ENCODE assay signal across 8 cellular contexts in the genomic region with DNA sequence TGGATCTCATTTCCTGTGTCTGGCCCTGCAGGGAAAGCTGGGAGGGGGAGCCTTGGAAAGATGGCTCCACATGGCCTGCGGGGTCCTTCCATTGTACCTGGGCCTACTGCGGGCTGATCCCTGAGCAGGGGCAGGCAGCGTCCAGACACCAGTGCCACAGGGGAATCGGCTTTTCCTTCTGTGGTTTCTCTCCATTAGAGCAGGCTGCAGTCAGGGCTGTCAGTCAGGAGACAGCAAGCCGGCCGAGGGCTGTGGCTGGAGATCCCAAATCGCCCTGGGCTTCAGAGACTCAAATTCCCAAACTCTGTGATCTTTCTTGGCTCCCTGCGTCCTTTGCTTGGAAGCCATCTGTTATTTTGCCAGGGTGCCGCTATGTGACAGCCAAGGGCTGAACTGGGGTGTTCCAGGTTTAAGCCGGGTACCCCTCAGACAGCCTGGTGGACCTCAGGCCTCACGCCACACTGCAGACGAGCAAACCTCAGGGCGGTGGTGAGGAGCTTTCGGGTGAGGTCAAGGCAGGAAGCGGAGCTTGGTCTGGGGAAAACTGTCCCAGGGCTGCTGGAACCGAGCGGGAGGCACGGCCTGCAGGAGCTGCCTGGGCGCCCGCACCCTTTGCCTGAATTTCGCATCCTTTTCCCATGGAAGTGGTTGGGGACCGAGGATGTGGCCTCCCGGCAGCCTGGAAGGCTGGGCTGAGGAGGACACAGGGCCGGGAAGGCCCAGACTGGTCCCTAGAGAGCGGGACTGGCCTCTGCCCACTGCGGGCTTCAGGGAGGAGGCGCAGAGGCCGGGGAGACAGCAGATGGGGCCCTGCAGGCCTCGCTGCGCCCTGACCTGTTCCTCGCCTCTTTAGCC. TPM values are rescaled to one million over a fixed set of nuclear protein-coding genes. Genes with fewer than 3 reads are reported as not detected.
DNase-seq lines count a peak whose midpoint lies in the region; ATAC-seq, FAIRE-seq and TF ChIP-seq lines count a peak whose summit lies in the region.

No MANE protein-coding gene starts in this region.

- 90% methylated on average over 28 of the region's 31 CpGs for WGBS in HepG2 (ENCODE audit: low lambda C conversion rate)
- 72% methylated on average over 6 of the region's 31 CpGs for WGBS in right lobe of liver (ENCODE audit: insufficient coverage, low coverage, low lambda C conversion rate, missing lambda C conversion rate)

- CTCF ChIA-PET in HepG2 (lab: Yijun Ruan, JAX; ENCODE audit: low intra/inter-chr PET ratio, low total read pairs), result no interaction called here
- CTCF ChIA-PET in T-cell (lab: Charles Lee), result no interaction called here

- TF ChIP-seq POLR2A in HepG2 (IDR thresholded peaks at IDR 0.05; ENCODE audit: insufficient read depth in 1 of 2, low read depth in 2 of 2, low read length in 2 of 2) (no peak), right lobe of liver (IDR thresholded peaks at IDR 0.05) (no peak)

- peak overlapping the region; percentile 39 to 54 (median 47) for H3K4me3 Mint-ChIP-seq in T-cell
- H3K4me3 Mint-ChIP-seq in type B pancreatic cell, result peak overlapping the region; percentile 65

- H3K9me3 Mint-ChIP-seq in T-cell (no peaks in the 10 kb centered on the region), type B pancreatic cell (no peaks in the 10 kb centered on the region)

- ATAC-seq in HepG2 (no peak), right lobe of liver (no peak), T-cell (replicated peaks in 1 of 4) (no peak), HG02588 (IDR thresholded peaks at IDR 0.05; ENCODE audit: unreplicated experiment) (no peak), GM21515 (IDR thresholded peaks at IDR 0.05; ENCODE audit: unreplicated experiment) (no peak)

- H3K27me3 Mint-ChIP-seq in T-cell, result peaks cover 5 to 30% of the 10 kb centered on the region in 2 donors
- peaks cover 38% of the 10 kb centered on the region for H3K27me3 Mint-ChIP-seq in type B pancreatic cell

- H3K9ac ChIP-seq in HepG2 (ENCODE audit: insufficient read depth, low read depth, low read length), result no peak overlapping the region

- POLR2A ChIA-PET in HepG2 (lab: Yijun Ruan, JAX) (no interaction called here), T-cell (lab: Charles Lee) (no interaction called here)

- peak overlapping the region in 1 of 2 donors; percentile 19 for H3K27ac Mint-ChIP-seq in T-cell
- no peak overlapping the region for H3K27ac Mint-ChIP-seq in type B pancreatic cell

- H3K4me2 ChIP-seq in HepG2 (ENCODE audit: low read depth, low read length), result no peak overlapping the region

- no peaks in the 10 kb centered on the region for H3K79me2 ChIP-seq in HepG2 (ENCODE audit: insufficient read depth, low read length)

- H3K27me3 ChIP-seq in HepG2 (ENCODE audit: control insufficient read depth in 1 of 2, insufficient read depth in 2 of 2, low read length in 2 of 2), result peaks cover 4 to 20% of the 10 kb centered on the region in 2 experiments; a peak in 3 of 5 replicates
- no peaks in the 10 kb centered on the region for H3K27me3 ChIP-seq in right lobe of liver

- no peak overlapping the region for H3K4me3 ChIP-seq in HepG2 (replicated peaks in 1 of 3; ENCODE audit: insufficient read depth in 1 of 3, low read depth in 2 of 3, low read length in 3 of 3)
- no peak overlapping the region for H3K4me3 ChIP-seq in right lobe of liver
- peak overlapping the region; percentile 72 for H3K4me3 ChIP-seq in iPS-18c (ENCODE audit: insufficient read depth, low read depth, low read length)

- H3K4me1 Mint-ChIP-seq in T-cell (peaks cover 11 to 24% (median 17%) of the 10 kb centered on the region in 3 donors), type B pancreatic cell (ENCODE audit: unreplicated experiment) (peaks cover 14% of the 10 kb centered on the region)

- H3K36me3 Mint-ChIP-seq in T-cell (no peaks in the 10 kb centered on the region), type B pancreatic cell (no peaks in the 10 kb centered on the region)

- H2AFZ ChIP-seq in HepG2 (ENCODE audit: low read length), result no peak overlapping the region

- H3K36me3 ChIP-seq in HepG2 (replicated peaks in 1 of 2; ENCODE audit: control insufficient read depth in 1 of 2, insufficient read depth in 2 of 2, low read length in 2 of 2) (no peaks in the 10 kb centered on the region), right lobe of liver (no peaks in the 10 kb centered on the region)

- H3K9me3 ChIP-seq in HepG2 (ENCODE audit: low read length) (no peaks in the 10 kb centered on the region), right lobe of liver (no peaks in the 10 kb centered on the region), iPS-18c (ENCODE audit: control insufficient read depth, insufficient read depth, low read length) (no peaks in the 10 kb centered on the region)

- H3K4me1 ChIP-seq in HepG2 (ENCODE audit: insufficient read depth, low read length) (peaks cover 28% of the 10 kb centered on the region), right lobe of liver (peaks cover 0 to 10% (median 0%) of the 10 kb centered on the region in 4 donors)

- TF ChIP-seq CTCF in HepG2 (CRISPR knock-in tag; IDR thresholded peaks at IDR 0.05) (no peak), right lobe of liver (IDR thresholded peaks at IDR 0.05) (no peak), type B pancreatic cell (conservative IDR thresholded peaks at IDR 0.05) (no peak)

- no TSS peak for BruUV-seq in HepG2 (replicated peaks; lab: Mats Ljungman, UMichigan)

- no peak for TF ChIP-seq RAD21 in HepG2 (CRISPR knock-in tag; IDR thresholded peaks at IDR 0.05)

- in situ Hi-C loops in HepG2 (cut with HindIII; ENCODE audit: extremely low pct_ligation_motif_present, low pct_unique_long_range_greater_than_20kb), result no loop called here

- DNase-seq in HepG2 (ENCODE audit: low spot score), result no peak
- no peak for DNase-seq in right lobe of liver
- DNase-seq in T-cell, result no peak
- DNase-seq in type B pancreatic cell (ENCODE audit: extremely low spot score, unreplicated experiment), result no peak
- DNase-seq in SIG-M5 (lab: John Stamatoyannopoulos, UW), result no peak

- intact Hi-C loops in HepG2 (cut with micrococcal nuclease; ENCODE audit: unreplicated experiment), result no loop called here
- intact Hi-C loops in right lobe of liver (cut with DNase I), result no loop called here

- H3K27ac ChIP-seq in HepG2 (ENCODE audit: extremely low read length, insufficient read depth, low read length) (no peak overlapping the region), right lobe of liver (no peak overlapping the region)

- H4K20me1 ChIP-seq in HepG2 (ENCODE audit: insufficient read depth, low read length), result no peaks in the 10 kb centered on the region

- no peak for FAIRE-seq in HepG2 (lab: Jason Lieb, UNC)

- TF ChIP-seq EP300 in HepG2 (IDR thresholded peaks at IDR 0.05; ENCODE audit: low read depth in 2 of 2, low read length in 2 of 2) (no peak), HepG2 (CRISPR knock-in tag; IDR thresholded peaks at IDR 0.05; ENCODE audit: borderline replicate concordance) (no peak)

RNA-seq across cellular contexts. Expression of a gene that starts 1.5 kb away (rescaled TPM):
- total RNA-seq in HepG2 (2016; rRNA removed; fragmentation: Illumina TruSeq; extraction: Trizol) (not detected in 2 replicates), right lobe of liver (1 to 10 TPM in 2 of 6 experiments, under 1 TPM in 4; 0.33 to 3.7 (median 0.77) TPM), T-cell (1 to 10 TPM; 1.9 to 8.7 (median 5.1) TPM), type B pancreatic cell (ENCODE audit: low replicate concordance) (1.6 and 6.5 TPM in 2 replicates)
- total RNA-seq in HepG2 (2016; cell fraction: cytosol; rRNA removed; fragmentation: Illumina TruSeq; extraction: Trizol; ENCODE audit: low read depth), result not detected in 2 replicates
- total RNA-seq in HepG2 (2016; cell fraction: insoluble cytoplasmic fraction; rRNA removed; fragmentation: Illumina TruSeq; extraction: Trizol), result 0.15 TPM in 1 of 2 replicates, not detected in the other
- not detected in 2 replicates for total RNA-seq in HepG2 (2016; cell fraction: membrane; rRNA removed; fragmentation: Illumina TruSeq; extraction: Trizol)
- not detected in 2 replicates for total RNA-seq in HepG2 (2016; cell fraction: nucleus; rRNA removed; fragmentation: Illumina TruSeq; extraction: Trizol)
- 0.59 and 2.1 TPM in 2 replicates for polyA plus RNA-seq in HepG2 (2011; rRNA removed)
- polyA plus RNA-seq in HepG2 (2011; cell fraction: cytosol; rRNA removed), result 0.19 and 0.32 TPM in 2 replicates
- 4.5 and 6.2 TPM in 2 replicates for polyA plus RNA-seq in HepG2 (2011; cell fraction: nucleus; rRNA removed)
- polyA plus RNA-seq in HepG2 (2012), result 0.27 and 0.35 TPM in 2 replicates
- not detected in 2 replicates for polyA plus RNA-seq in HepG2 (2016; cell fraction: cytosol; fragmentation: Illumina TruSeq; extraction: Trizol; ENCODE audit: low read depth)
- not detected in 2 replicates for polyA plus RNA-seq in HepG2 (2016; cell fraction: insoluble cytoplasmic fraction; fragmentation: Illumina TruSeq; extraction: Trizol; ENCODE audit: low read depth)
- 0.06 TPM in 1 of 2 replicates, not detected in the other for polyA plus RNA-seq in HepG2 (2016; cell fraction: membrane; fragmentation: Illumina TruSeq; extraction: Trizol; ENCODE audit: low read depth)
- 0.52 and 1.2 TPM in 2 replicates for polyA plus RNA-seq in HepG2 (2016; cell fraction: nucleus; fragmentation: Illumina TruSeq; extraction: Trizol; ENCODE audit: insufficient read depth, low read depth)
- 0.58 and 25.2 TPM in 2 replicates for polyA minus RNA-seq in HepG2 (2011; rRNA and poly(A)+ RNA removed; ENCODE audit: low replicate concordance)
- polyA minus RNA-seq in HepG2 (2011; cell fraction: cytosol; rRNA and poly(A)+ RNA removed), result not detected in 2 replicates
- polyA minus RNA-seq in HepG2 (2011; cell fraction: nucleus; rRNA and poly(A)+ RNA removed), result 0.26 and 0.99 TPM in 2 replicates

RNA-seq across cellular contexts. Expression of a gene that starts 13.6 kb away (rescaled TPM):
- total RNA-seq in HepG2 (2016; rRNA removed; fragmentation: Illumina TruSeq; extraction: Trizol) (2,988 and 3,233 TPM in 2 replicates), right lobe of liver (1,000 to 10,000 TPM in 2 of 6 experiments, 100 to 1,000 TPM in 4; 684 to 2,810 (median 731) TPM), T-cell (1,000 to 10,000 TPM; 4,444 to 6,530 (median 5,942) TPM), type B pancreatic cell (ENCODE audit: low replicate concordance) (2,449 and 2,557 TPM in 2 replicates)
- total RNA-seq in HepG2 (2016; cell fraction: cytosol; rRNA removed; fragmentation: Illumina TruSeq; extraction: Trizol; ENCODE audit: low read depth), result 6,142 and 6,743 TPM in 2 replicates
- 3,074 and 3,414 TPM in 2 replicates for total RNA-seq in HepG2 (2016; cell fraction: insoluble cytoplasmic fraction; rRNA removed; fragmentation: Illumina TruSeq; extraction: Trizol)
- 8,788 and 9,254 TPM in 2 replicates for total RNA-seq in HepG2 (2016; cell fraction: membrane; rRNA removed; fragmentation: Illumina TruSeq; extraction: Trizol)
- total RNA-seq in HepG2 (2016; cell fraction: nucleus; rRNA removed; fragmentation: Illumina TruSeq; extraction: Trizol), result 1,061 and 1,137 TPM in 2 replicates
- polyA plus RNA-seq in HepG2 (2011; rRNA removed), result 4,411 and 5,523 TPM in 2 replicates
- 4,701 and 9,932 TPM in 2 replicates for polyA plus RNA-seq in HepG2 (2011; cell fraction: cytosol; rRNA removed)
- polyA plus RNA-seq in HepG2 (2011; cell fraction: nucleus; rRNA removed), result 3,101 and 3,317 TPM in 2 replicates
- polyA plus RNA-seq in HepG2 (2012), result 3,379 and 4,912 TPM in 2 replicates
- polyA plus RNA-seq in HepG2 (2016; cell fraction: cytosol; fragmentation: Illumina TruSeq; extraction: Trizol; ENCODE audit: low read depth), result 8,773 and 9,300 TPM in 2 replicates
- polyA plus RNA-seq in HepG2 (2016; cell fraction: insoluble cytoplasmic fraction; fragmentation: Illumina TruSeq; extraction: Trizol; ENCODE audit: low read depth), result 3,767 and 4,135 TPM in 2 replicates
- polyA plus RNA-seq in HepG2 (2016; cell fraction: membrane; fragmentation: Illumina TruSeq; extraction: Trizol; ENCODE audit: low read depth), result 9,832 and 9,939 TPM in 2 replicates
- polyA plus RNA-seq in HepG2 (2016; cell fraction: nucleus; fragmentation: Illumina TruSeq; extraction: Trizol; ENCODE audit: insufficient read depth, low read depth), result 2,257 and 2,556 TPM in 2 replicates
- 1,096 and 3,482 TPM in 2 replicates for polyA minus RNA-seq in HepG2 (2011; rRNA and poly(A)+ RNA removed; ENCODE audit: low replicate concordance)
- 1,942 and 2,023 TPM in 2 replicates for polyA minus RNA-seq in HepG2 (2011; cell fraction: cytosol; rRNA and poly(A)+ RNA removed)
- 448 and 516 TPM in 2 replicates for polyA minus RNA-seq in HepG2 (2011; cell fraction: nucleus; rRNA and poly(A)+ RNA removed)

RNA-seq across cellular contexts. Expression of a gene that starts 39.4 kb away (rescaled TPM):
- total RNA-seq in HepG2 (2016; rRNA removed; fragmentation: Illumina TruSeq; extraction: Trizol) (19.7 and 37.6 TPM in 2 replicates), right lobe of liver (under 1 TPM in 1 of 6 experiments, not detected in 5; 0.93 TPM), T-cell (under 1 TPM in 1 of 5 donors, not detected in 4; 0.18 TPM), type B pancreatic cell (ENCODE audit: low replicate concordance) (13.4 and 16.7 TPM in 2 replicates)
- 33.1 and 44.2 TPM in 2 replicates for total RNA-seq in HepG2 (2016; cell fraction: cytosol; rRNA removed; fragmentation: Illumina TruSeq; extraction: Trizol; ENCODE audit: low read depth)
- total RNA-seq in HepG2 (2016; cell fraction: insoluble cytoplasmic fraction; rRNA removed; fragmentation: Illumina TruSeq; extraction: Trizol), result 22.9 and 38.8 TPM in 2 replicates
- 21.1 and 25.9 TPM in 2 replicates for total RNA-seq in HepG2 (2016; cell fraction: membrane; rRNA removed; fragmentation: Illumina TruSeq; extraction: Trizol)
- 32.6 and 36.8 TPM in 2 replicates for total RNA-seq in HepG2 (2016; cell fraction: nucleus; rRNA removed; fragmentation: Illumina TruSeq; extraction: Trizol)
- polyA plus RNA-seq in HepG2 (2011; rRNA removed), result 40.2 and 52.2 TPM in 2 replicates
- polyA plus RNA-seq in HepG2 (2011; cell fraction: cytosol; rRNA removed), result 26.5 and 78.5 TPM in 2 replicates
- 52.0 and 101 TPM in 2 replicates for polyA plus RNA-seq in HepG2 (2011; cell fraction: nucleus; rRNA removed)
- 6.6 and 9.6 TPM in 2 replicates for polyA plus RNA-seq in HepG2 (2012)
- 13.7 and 15.6 TPM in 2 replicates for polyA plus RNA-seq in HepG2 (2016; cell fraction: cytosol; fragmentation: Illumina TruSeq; extraction: Trizol; ENCODE audit: low read depth)
- 23.0 and 24.6 TPM in 2 replicates for polyA plus RNA-seq in HepG2 (2016; cell fraction: insoluble cytoplasmic fraction; fragmentation: Illumina TruSeq; extraction: Trizol; ENCODE audit: low read depth)
- polyA plus RNA-seq in HepG2 (2016; cell fraction: membrane; fragmentation: Illumina TruSeq; extraction: Trizol; ENCODE audit: low read depth), result 18.2 and 22.6 TPM in 2 replicates
- polyA plus RNA-seq in HepG2 (2016; cell fraction: nucleus; fragmentation: Illumina TruSeq; extraction: Trizol; ENCODE audit: insufficient read depth, low read depth), result 75.4 and 78.7 TPM in 2 replicates
- 0.12 and 80.3 TPM in 2 replicates for polyA minus RNA-seq in HepG2 (2011; rRNA and poly(A)+ RNA removed; ENCODE audit: low replicate concordance)
- 12.5 and 17.6 TPM in 2 replicates for polyA minus RNA-seq in HepG2 (2011; cell fraction: cytosol; rRNA and poly(A)+ RNA removed)
- polyA minus RNA-seq in HepG2 (2011; cell fraction: nucleus; rRNA and poly(A)+ RNA removed), result 3.5 and 4.8 TPM in 2 replicates
